In genomic region chr4:26330186-26330787, GRCh38 we compare ENCODE assay signal across 8 cellular contexts. TPM values are rescaled to one million over a fixed set of nuclear protein-coding genes. Genes with fewer than 3 reads are reported as not detected.
A peak's percentile ranks its signal among the peaks of the same experiment; 100 is the strongest.
DNase-seq lines count a peak whose midpoint lies in the region; ATAC-seq and TF ChIP-seq lines count a peak whose summit lies in the region.

No MANE protein-coding gene starts in this region.

- peak; percentile 86 for ATAC-seq in SK-N-SH treated with all-trans-retinoic acid at 6 μM for 48 hours
- no peak for ATAC-seq in HG03457 (IDR thresholded peaks at IDR 0.05; ENCODE audit: unreplicated experiment)

- DNase-seq in SHP77 (lab: John Stamatoyannopoulos, UW) (peak; percentile 13 to 24), SHP77 treated with DMSO at 0.1 percent for 48 hours (lab: John Stamatoyannopoulos, UW) (no peak), HCEC 1CT (peak; percentile 55), MV-4-11 (lab: John Stamatoyannopoulos, UW) (peak; percentile 55), epidermal melanocyte (ENCODE audit: insufficient read length, low spot score) (peak; percentile 41), mucosa of gallbladder (ENCODE audit: low spot score) (peak; percentile 26)

TF ChIP-seq in SK-N-SH treated with all-trans-retinoic acid at 6 μM for 48 hours, 23 proteins besides CTCF, POLR2A, EP300 and RAD21:
- TF ChIP-seq ESRRG (CRISPR knock-in tag; IDR thresholded peaks at IDR 0.05), result no peak
- TF ChIP-seq TSHZ2 (CRISPR knock-in tag; IDR thresholded peaks at IDR 0.05), result no peak
- TF ChIP-seq ZNF8 (CRISPR knock-in tag; IDR thresholded peaks at IDR 0.05), result no peak
- TF ChIP-seq, protein P1, sequence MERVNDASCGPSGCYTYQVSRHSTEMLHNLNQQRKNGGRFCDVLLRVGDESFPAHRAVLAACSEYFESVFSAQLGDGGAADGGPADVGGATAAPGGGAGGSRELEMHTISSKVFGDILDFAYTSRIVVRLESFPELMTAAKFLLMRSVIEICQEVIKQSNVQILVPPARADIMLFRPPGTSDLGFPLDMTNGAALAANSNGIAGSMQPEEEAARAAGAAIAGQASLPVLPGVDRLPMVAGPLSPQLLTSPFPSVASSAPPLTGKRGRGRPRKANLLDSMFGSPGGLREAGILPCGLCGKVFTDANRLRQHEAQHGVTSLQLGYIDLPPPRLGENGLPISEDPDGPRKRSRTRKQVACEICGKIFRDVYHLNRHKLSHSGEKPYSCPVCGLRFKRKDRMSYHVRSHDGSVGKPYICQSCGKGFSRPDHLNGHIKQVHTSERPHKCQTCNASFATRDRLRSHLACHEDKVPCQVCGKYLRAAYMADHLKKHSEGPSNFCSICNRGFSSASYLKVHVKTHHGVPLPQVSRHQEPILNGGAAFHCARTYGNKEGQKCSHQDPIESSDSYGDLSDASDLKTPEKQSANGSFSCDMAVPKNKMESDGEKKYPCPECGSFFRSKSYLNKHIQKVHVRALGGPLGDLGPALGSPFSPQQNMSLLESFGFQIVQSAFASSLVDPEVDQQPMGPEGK (CRISPR knock-in tag; IDR thresholded peaks at IDR 0.05; ENCODE audit: borderline replicate concordance), result no peak
- no peak for TF ChIP-seq ZFP3 (CRISPR knock-in tag; IDR thresholded peaks at IDR 0.05)
- no peak for TF ChIP-seq ZFP30 (CRISPR knock-in tag; IDR thresholded peaks at IDR 0.05)
- no peak for TF ChIP-seq PPARA (CRISPR knock-in tag; IDR thresholded peaks at IDR 0.05; ENCODE audit: borderline replicate concordance)
- TF ChIP-seq TCF4 (CRISPR knock-in tag; IDR thresholded peaks at IDR 0.05; ENCODE audit: borderline replicate concordance), result no peak
- TF ChIP-seq, protein P2, sequence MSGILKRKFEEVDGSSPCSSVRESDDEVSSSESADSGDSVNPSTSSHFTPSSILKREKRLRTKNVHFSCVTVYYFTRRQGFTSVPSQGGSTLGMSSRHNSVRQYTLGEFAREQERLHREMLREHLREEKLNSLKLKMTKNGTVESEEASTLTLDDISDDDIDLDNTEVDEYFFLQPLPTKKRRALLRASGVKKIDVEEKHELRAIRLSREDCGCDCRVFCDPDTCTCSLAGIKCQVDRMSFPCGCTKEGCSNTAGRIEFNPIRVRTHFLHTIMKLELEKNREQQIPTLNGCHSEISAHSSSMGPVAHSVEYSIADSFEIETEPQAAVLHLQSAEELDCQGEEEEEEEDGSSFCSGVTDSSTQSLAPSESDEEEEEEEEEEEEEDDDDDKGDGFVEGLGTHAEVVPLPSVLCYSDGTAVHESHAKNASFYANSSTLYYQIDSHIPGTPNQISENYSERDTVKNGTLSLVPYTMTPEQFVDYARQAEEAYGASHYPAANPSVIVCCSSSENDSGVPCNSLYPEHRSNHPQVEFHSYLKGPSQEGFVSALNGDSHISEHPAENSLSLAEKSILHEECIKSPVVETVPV (CRISPR knock-in tag; IDR thresholded peaks at IDR 0.05), result no peak
- no peak for TF ChIP-seq TOX (CRISPR knock-in tag; IDR thresholded peaks at IDR 0.05; ENCODE audit: borderline replicate concordance)
- no peak for TF ChIP-seq ZNF70 (CRISPR knock-in tag; IDR thresholded peaks at IDR 0.05)
- no peak for TF ChIP-seq ZNF565 (CRISPR knock-in tag; conservative IDR thresholded peaks at IDR 0.05; ENCODE audit: low read depth)
- TF ChIP-seq ISL1 (CRISPR knock-in tag; IDR thresholded peaks at IDR 0.05), result no peak
- TF ChIP-seq, protein P3, sequence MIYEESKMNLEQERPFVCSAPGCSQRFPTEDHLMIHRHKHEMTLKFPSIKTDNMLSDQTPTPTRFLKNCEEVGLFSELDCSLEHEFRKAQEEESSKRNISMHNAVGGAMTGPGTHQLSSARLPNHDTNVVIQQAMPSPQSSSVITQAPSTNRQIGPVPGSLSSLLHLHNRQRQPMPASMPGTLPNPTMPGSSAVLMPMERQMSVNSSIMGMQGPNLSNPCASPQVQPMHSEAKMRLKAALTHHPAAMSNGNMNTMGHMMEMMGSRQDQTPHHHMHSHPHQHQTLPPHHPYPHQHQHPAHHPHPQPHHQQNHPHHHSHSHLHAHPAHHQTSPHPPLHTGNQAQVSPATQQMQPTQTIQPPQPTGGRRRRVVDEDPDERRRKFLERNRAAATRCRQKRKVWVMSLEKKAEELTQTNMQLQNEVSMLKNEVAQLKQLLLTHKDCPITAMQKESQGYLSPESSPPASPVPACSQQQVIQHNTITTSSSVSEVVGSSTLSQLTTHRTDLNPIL (CRISPR knock-in tag; IDR thresholded peaks at IDR 0.05; ENCODE audit: low read depth), result no peak
- no peak for TF ChIP-seq GLIS3 (CRISPR knock-in tag; IDR thresholded peaks at IDR 0.05)
- no peak for TF ChIP-seq ZC3H10 (CRISPR knock-in tag; IDR thresholded peaks at IDR 0.05)
- no peak for TF ChIP-seq ARNTL (CRISPR knock-in tag; IDR thresholded peaks at IDR 0.05; ENCODE audit: borderline replicate concordance, low read depth)
- no peak for TF ChIP-seq CSDC2 (CRISPR knock-in tag; IDR thresholded peaks at IDR 0.05)
- no peak for TF ChIP-seq OSR1 (CRISPR knock-in tag; IDR thresholded peaks at IDR 0.05)
- TF ChIP-seq BACH2 (CRISPR knock-in tag; IDR thresholded peaks at IDR 0.05; ENCODE audit: borderline replicate concordance), result no peak

RNA-seq across cellular contexts. Expression of gene RBPJ, which starts 9.5 kb away (rescaled TPM):
- 72.1 TPM for total RNA-seq in mucosa of gallbladder
